In the genomic region with DNA sequence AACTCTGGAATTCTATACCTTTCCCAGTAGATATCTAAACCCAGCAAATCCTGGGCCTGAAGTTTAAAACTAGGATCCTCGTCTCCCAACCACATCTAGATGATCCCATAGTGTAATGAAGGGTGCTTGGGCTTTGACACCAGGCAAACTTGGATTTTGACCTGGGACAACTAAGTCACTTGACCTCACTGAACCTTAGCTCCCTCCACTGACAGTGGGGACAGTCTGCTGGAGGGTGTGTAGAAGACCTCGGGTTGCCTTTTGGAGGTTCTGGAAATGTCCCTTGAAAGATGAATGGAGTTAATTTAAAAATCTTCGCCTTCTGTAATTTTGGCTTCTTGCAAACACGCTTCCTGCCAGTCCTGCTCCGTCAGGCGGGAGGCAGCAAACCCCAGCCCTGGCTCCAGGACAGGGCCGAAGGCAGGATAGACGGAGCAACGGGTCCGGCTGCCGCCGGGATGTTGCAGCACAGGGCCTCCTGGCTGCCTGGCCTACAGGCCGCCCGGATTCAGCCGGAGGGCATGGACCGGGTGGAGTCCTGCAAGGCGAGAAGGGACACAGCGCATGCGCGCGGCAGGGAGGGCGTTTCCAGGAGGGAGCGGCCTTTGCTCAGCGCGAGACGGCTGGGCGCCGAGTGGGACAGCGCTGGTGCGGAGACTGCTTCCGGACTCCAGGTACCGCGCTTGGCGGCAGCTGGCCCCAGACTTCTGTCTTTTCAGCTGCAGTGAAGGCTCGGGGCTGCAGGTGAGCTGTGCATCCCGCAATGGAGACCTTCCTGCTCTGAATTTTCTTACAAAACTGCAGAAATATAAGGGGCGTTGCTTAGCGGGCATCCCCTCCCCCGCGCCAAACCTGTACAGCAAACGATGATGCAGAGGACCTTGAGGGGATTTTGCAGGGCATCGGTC, we compare ENCODE assay signal across 8 cellular contexts. TPM values are rescaled to one million over a fixed set of nuclear protein-coding genes. Genes with fewer than 3 reads are reported as not detected.
DNase-seq lines count a peak whose midpoint lies in the region; ATAC-seq and TF ChIP-seq lines count a peak whose summit lies in the region.

A gene with protein sequence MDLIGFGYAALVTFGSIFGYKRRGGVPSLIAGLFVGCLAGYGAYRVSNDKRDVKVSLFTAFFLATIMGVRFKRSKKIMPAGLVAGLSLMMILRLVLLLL (plus strand): TSS at position 612 of the 908 bp plus-strand sequence. CDS start 5,990 bp downstream, outside the sequence.

- H3K27ac Mint-ChIP-seq in GM23338 (peak within 1 kb of the TSS; percentile 80; the same call in 1 of the 2 replicates), naive B cell (peak within 1 kb of the TSS; percentile 3 to 93 (median 48))
- peak within 1 kb of the TSS; percentile 60 for H3K27ac Mint-ChIP-seq in activated T-helper 1 cell treated with anti-CD3 and anti-CD28 coated beads, Interleukin-12 subunit alpha, Interleukin-12 subunit beta, Interleukin-2, Interleukin-4 antibody, amounts not matched to agents 30 ng/mL and 10 ng/mL and 1 ng/mL, durations not matched to agents 14 hours and 24 hours and 36 hours
- peak within 1 kb of the TSS; percentile 71 for H3K27ac Mint-ChIP-seq in stimulated activated effector memory CD8-positive, alpha-beta T cell treated with anti-CD3 and anti-CD28 coated beads, Interleukin-12 subunit alpha, Interleukin-12 subunit beta, amount 100 ng/mL, for 72 hours

- peaks cover 4% of the 10 kb centered on the region for H3F3A ChIP-seq in GM23338 (replicated peaks; ENCODE audit: low read depth)

- ATAC-seq in DND-41 (ENCODE audit: insufficient read depth, low read depth) (peak; percentile 99), GM23338 (peak; percentile 97), naive B cell (ENCODE audit: low read depth in 2 of 2) (peak; percentile 90 to 91)
- ATAC-seq in stimulated activated effector memory CD8-positive, alpha-beta T cell treated with anti-CD3 and anti-CD28 coated beads, Interleukin-12 subunit alpha, Interleukin-12 subunit beta, amount 100 ng/mL, for 72 hours: peak; percentile 99

- peaks cover 25% of the 10 kb centered on the region for H3K4me1 Mint-ChIP-seq in GM23338
- peaks cover 33% of the 10 kb centered on the region for H3K4me1 Mint-ChIP-seq in activated T-helper 1 cell treated with anti-CD3 and anti-CD28 coated beads, Interleukin-12 subunit alpha, Interleukin-12 subunit beta, Interleukin-2, Interleukin-4 antibody, amounts not matched to agents 30 ng/mL and 10 ng/mL and 1 ng/mL, durations not matched to agents 14 hours and 24 hours and 36 hours (ENCODE audit: low read depth)
- H3K4me1 Mint-ChIP-seq in naive B cell: peaks cover 23 to 29% (median 26%) of the 10 kb centered on the region in 3 donors
- H3K4me1 Mint-ChIP-seq in stimulated activated effector memory CD8-positive, alpha-beta T cell treated with anti-CD3 and anti-CD28 coated beads, Interleukin-12 subunit alpha, Interleukin-12 subunit beta, amount 100 ng/mL, for 72 hours: peaks cover 31% of the 10 kb centered on the region

- H3K9me3 Mint-ChIP-seq in GM23338 (no peaks in the 10 kb centered on the region), naive B cell (no peaks in the 10 kb centered on the region)
- H3K9me3 Mint-ChIP-seq in activated T-helper 1 cell treated with anti-CD3 and anti-CD28 coated beads, Interleukin-12 subunit alpha, Interleukin-12 subunit beta, Interleukin-2, Interleukin-4 antibody, amounts not matched to agents 30 ng/mL and 10 ng/mL and 1 ng/mL, durations not matched to agents 14 hours and 24 hours and 36 hours: no peaks in the 10 kb centered on the region
- H3K9me3 Mint-ChIP-seq in stimulated activated effector memory CD8-positive, alpha-beta T cell treated with anti-CD3 and anti-CD28 coated beads, Interleukin-12 subunit alpha, Interleukin-12 subunit beta, amount 100 ng/mL, for 72 hours: no peaks in the 10 kb centered on the region

- no peaks in the 10 kb centered on the region for H3K9me3 ChIP-seq in DND-41 (ENCODE audit: insufficient read depth, low read length, severe bottlenecking)

- H3K4me2 ChIP-seq in DND-41 (ENCODE audit: insufficient read depth, low read length): peak within 1 kb of the TSS; percentile 95
- H3K4me2 ChIP-seq in GM23338: peak within 1 kb of the TSS; percentile 93

- peaks cover 20% of the 10 kb centered on the region for H3K79me2 ChIP-seq in DND-41 (ENCODE audit: insufficient read depth, low read length)
- 0 out of 2 replicates have a peak, but pooled peaks cover 5% of the 10 kb centered on the region for H3K79me2 ChIP-seq in GM23338 (replicated peaks; ENCODE audit: insufficient read depth)

- peak within 1 kb of the TSS; percentile 60 to 87 for H3K4me3 ChIP-seq in DND-41 (ENCODE audit: low read depth in 1 of 2, low read length in 2 of 2)
- peak within 1 kb of the TSS; percentile 82 for H3K4me3 ChIP-seq in GM23338

- TF ChIP-seq CTCF in DND-41 (IDR thresholded peaks at IDR 0.05; ENCODE audit: borderline replicate concordance, extremely low read depth, low read length, poor library complexity, severe bottlenecking): peak; percentile 27
- TF ChIP-seq CTCF in GM23338 (conservative IDR thresholded peaks at IDR 0.05; ENCODE audit: low read depth in 2 of 2): no peak

- H3K9me2 ChIP-seq in GM23338 (ENCODE audit: insufficient read depth): no peaks in the 10 kb centered on the region

- H3K27me3 Mint-ChIP-seq in GM23338 (ENCODE audit: insufficient read depth, low read depth, poor library complexity): peaks cover 1% of the 10 kb centered on the region
- H3K27me3 Mint-ChIP-seq in activated T-helper 1 cell treated with anti-CD3 and anti-CD28 coated beads, Interleukin-12 subunit alpha, Interleukin-12 subunit beta, Interleukin-2, Interleukin-4 antibody, amounts not matched to agents 30 ng/mL and 10 ng/mL and 1 ng/mL, durations not matched to agents 14 hours and 24 hours and 36 hours (ENCODE audit: insufficient read depth): peaks cover 5% of the 10 kb centered on the region
- no peaks in the 10 kb centered on the region for H3K27me3 Mint-ChIP-seq in naive B cell

- DNase-seq in DND-41: peak; percentile 93
- peak; percentile 97 for DNase-seq in GM23338 (ENCODE audit: low spot score)
- DNase-seq in Kasumi-1 (lab: John Stamatoyannopoulos, UW): peak; percentile 67 to 75
- peak; percentile 94 for DNase-seq in RPMI7951 (ENCODE audit: low read depth)
- peak; percentile 91 for DNase-seq in activated T-helper 1 cell treated with anti-CD3 and anti-CD28 coated beads, Interleukin-12 subunit alpha, Interleukin-12 subunit beta, Interleukin-2, Interleukin-4 antibody, amounts not matched to agents 30 ng/mL and 10 ng/mL and 1 ng/mL, durations not matched to agents 14 hours and 24 hours and 36 hours (ENCODE audit: low spot score)
- DNase-seq in fibroblast of gingiva (ENCODE audit: low read depth): peak; percentile 93
- peak; percentile 85 for DNase-seq in naive B cell
- peak; percentile 90 to 97 for DNase-seq in stimulated activated effector memory CD8-positive, alpha-beta T cell treated with anti-CD3 and anti-CD28 coated beads, Interleukin-12 subunit alpha, Interleukin-12 subunit beta, amount 100 ng/mL, for 72 hours (ENCODE audit: low spot score in 2 of 2)

- H2AFZ ChIP-seq in DND-41 (ENCODE audit: low read depth, low read length) (peak within 1 kb of the TSS; percentile 96), GM23338 (peak within 1 kb of the TSS; percentile 100)

- H3K36me3 Mint-ChIP-seq in GM23338 (ENCODE audit: low read depth): peaks cover 13% of the 10 kb centered on the region; the same call in 2 of the 3 replicates
- H3K36me3 Mint-ChIP-seq in activated T-helper 1 cell treated with anti-CD3 and anti-CD28 coated beads, Interleukin-12 subunit alpha, Interleukin-12 subunit beta, Interleukin-2, Interleukin-4 antibody, amounts not matched to agents 30 ng/mL and 10 ng/mL and 1 ng/mL, durations not matched to agents 14 hours and 24 hours and 36 hours (ENCODE audit: low read depth): peaks cover 6% of the 10 kb centered on the region
- peaks cover 0 to 5% of the 10 kb centered on the region in 2 donors for H3K36me3 Mint-ChIP-seq in naive B cell
- H3K36me3 Mint-ChIP-seq in stimulated activated effector memory CD8-positive, alpha-beta T cell treated with anti-CD3 and anti-CD28 coated beads, Interleukin-12 subunit alpha, Interleukin-12 subunit beta, amount 100 ng/mL, for 72 hours: no peaks in the 10 kb centered on the region

- intact Hi-C loops in activated T-helper 1 cell treated with anti-CD3 and anti-CD28 coated beads, Interleukin-12 subunit alpha, Interleukin-12 subunit beta, Interleukin-2, Interleukin-4 antibody, amounts not matched to agents 30 ng/mL and 10 ng/mL and 1 ng/mL, durations not matched to agents 14 hours and 24 hours and 36 hours (cut with micrococcal nuclease): loop anchor here (1.0 to 5.0 kb wide), 4 partner anchors 7 to 877 kb away; a partner anchor contains a TSS

- no peaks in the 10 kb centered on the region for H3K27me3 ChIP-seq in DND-41 (ENCODE audit: insufficient read depth, low read length, poor library complexity)
- H3K27me3 ChIP-seq in GM23338 (ENCODE audit: insufficient read depth): peaks cover 2% of the 10 kb centered on the region

- H3K4me3 Mint-ChIP-seq in GM23338 (peak within 1 kb of the TSS; percentile 90), naive B cell (peak within 1 kb of the TSS; percentile 86 to 95 (median 92))
- H3K4me3 Mint-ChIP-seq in activated T-helper 1 cell treated with anti-CD3 and anti-CD28 coated beads, Interleukin-12 subunit alpha, Interleukin-12 subunit beta, Interleukin-2, Interleukin-4 antibody, amounts not matched to agents 30 ng/mL and 10 ng/mL and 1 ng/mL, durations not matched to agents 14 hours and 24 hours and 36 hours: peak within 1 kb of the TSS; percentile 92
- peak within 1 kb of the TSS; percentile 79 for H3K4me3 Mint-ChIP-seq in stimulated activated effector memory CD8-positive, alpha-beta T cell treated with anti-CD3 and anti-CD28 coated beads, Interleukin-12 subunit alpha, Interleukin-12 subunit beta, amount 100 ng/mL, for 72 hours

- H3K9ac ChIP-seq in DND-41 (ENCODE audit: low read depth, low read length): peak within 1 kb of the TSS; percentile 62

- H3K36me3 ChIP-seq in DND-41 (ENCODE audit: insufficient read depth, low read length): peaks cover 16% of the 10 kb centered on the region
- 0 out of 2 replicates have a peak, but pooled peaks cover 9% of the 10 kb centered on the region for H3K36me3 ChIP-seq in GM23338 (ENCODE audit: insufficient read depth)

- no peaks in the 10 kb centered on the region for H4K20me1 ChIP-seq in DND-41 (ENCODE audit: insufficient read depth, low read length)
- no peaks in the 10 kb centered on the region for H4K20me1 ChIP-seq in GM23338 (replicated peaks; ENCODE audit: insufficient read depth)

- peak within 1 kb of the TSS; percentile 84 for H3K27ac ChIP-seq in DND-41 (ENCODE audit: low read length)
- no peak within 1 kb of the TSS for H3K27ac ChIP-seq in GM23338 (ENCODE audit: low read depth)

- H3K4me1 ChIP-seq in DND-41 (ENCODE audit: insufficient read depth, low read length): peaks cover 53% of the 10 kb centered on the region
- peaks cover 17% of the 10 kb centered on the region for H3K4me1 ChIP-seq in GM23338 (ENCODE audit: insufficient read depth)

RNA-seq across cellular contexts. Expression of the gene that starts here (rescaled TPM):
- 13.9 and 19.8 TPM in 2 replicates for total RNA-seq in GM23338 (2014; rRNA removed; shearing (Covaris generic))
- 36.0 and 39.3 TPM in 2 replicates for polyA plus RNA-seq in GM23338 (2016; fragmentation: Nextera tagmentation; extraction: Ambion mirVana)
- 117 and 125 TPM in 2 replicates for total RNA-seq in RPMI7951 (2014; rRNA removed; shearing (Covaris generic))
- 12.2 and 15.1 TPM in 2 replicates for total RNA-seq in activated T-helper 1 cell treated with anti-CD3 and anti-CD28 coated beads, Interleukin-12 subunit alpha, Interleukin-12 subunit beta, Interleukin-2, Interleukin-4 antibody, amounts not matched to agents 30 ng/mL and 10 ng/mL and 1 ng/mL, durations not matched to agents 14 hours and 24 hours and 36 hours
- polyA plus RNA-seq in naive B cell (ENCODE audit: low read depth in 6 of 6): 10 to 100 TPM in 5 of 6 donors, 1 to 10 TPM in 1; 9.7 to 22.3 (median 15.5) TPM
